Comparison of ENCODE assay signal across 1 cellular context in genomic region chr19:2820112-2820702, GRCh38.
TF ChIP-seq lines count a peak whose summit lies in the region.

No MANE protein-coding gene starts in this region.

TF ChIP-seq in H1, 55 proteins besides CTCF, POLR2A, EP300 and RAD21:
- TF ChIP-seq CHD1 (IDR thresholded peaks at IDR 0.05; ENCODE audit: low read depth, low read length), result no peak
- TF ChIP-seq SRF (IDR thresholded peaks at IDR 0.05; ENCODE audit: low read depth, low read length), result no peak
- TF ChIP-seq TAF7 (optimal IDR thresholded peaks at IDR 0.05; ENCODE audit: borderline replicate concordance, low read depth, low read length), result no peak
- TF ChIP-seq SIN3A (conservative IDR thresholded peaks at IDR 0.05 in 1 of 2, IDR thresholded peaks at IDR 0.05 in 1 of 2; ENCODE audit: low read depth in 1 of 2, low read length in 2 of 2), result peak in 1 of 2 experiments; percentile 8; a peak in 1 of 4 replicates
- no peak for TF ChIP-seq BACH1 (IDR thresholded peaks at IDR 0.05; ENCODE audit: low read length)
- TF ChIP-seq SIRT6 (IDR thresholded peaks at IDR 0.05; ENCODE audit: low read length), result no peak
- TF ChIP-seq BRCA1 (IDR thresholded peaks at IDR 0.05; ENCODE audit: low read depth, low read length), result no peak
- no peak for TF ChIP-seq FOSL1 (IDR thresholded peaks at IDR 0.05; ENCODE audit: insufficient read depth, low read depth, low read length)
- peak; percentile 64 for TF ChIP-seq KDM4A (IDR thresholded peaks at IDR 0.05; ENCODE audit: low read depth, low read length, severe bottlenecking)
